ENCODE assay signal across 8 cellular contexts in the genomic region with DNA sequence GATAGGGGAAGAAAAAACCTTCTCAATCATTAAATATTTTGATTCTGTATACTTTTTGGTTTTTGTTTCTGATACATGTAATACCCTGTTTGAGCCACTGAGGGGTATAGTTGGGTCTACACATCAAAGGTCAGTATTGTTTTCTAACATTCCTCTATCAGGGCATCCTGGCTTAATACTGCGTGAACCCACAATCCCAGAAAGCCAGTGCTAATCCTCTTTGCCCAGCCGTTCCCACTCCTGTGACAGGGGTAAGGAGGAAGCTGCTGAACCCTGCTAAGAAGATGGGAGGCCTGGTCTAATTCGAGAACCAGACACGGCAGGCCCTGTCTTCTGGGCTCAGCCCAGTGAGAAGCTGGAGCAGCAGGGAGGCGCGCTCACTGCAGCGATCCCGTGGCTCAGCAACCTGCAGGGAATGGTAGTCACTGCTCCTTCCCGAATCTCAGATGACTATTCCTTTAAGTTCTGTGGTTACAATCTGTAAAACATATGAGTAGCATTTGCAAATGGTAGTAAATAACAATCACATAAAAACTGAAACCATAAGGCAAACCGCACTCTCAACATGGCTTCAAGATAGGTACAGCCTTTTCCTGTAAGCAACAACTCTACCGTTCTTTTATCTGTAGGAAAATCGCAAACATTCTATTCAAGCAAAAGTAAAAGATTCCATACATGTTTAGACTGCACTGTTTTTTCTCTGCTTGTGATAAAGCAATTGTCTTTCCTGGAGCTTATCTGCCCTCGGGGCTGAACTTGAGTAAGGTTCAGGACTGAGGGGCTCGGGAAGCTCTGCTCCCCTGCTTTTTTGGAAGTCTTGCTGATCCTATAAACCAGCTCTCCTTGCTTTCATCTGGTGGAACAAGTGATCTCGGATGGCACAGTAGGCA.
DNase-seq lines count a peak whose midpoint lies in the region; ATAC-seq, FAIRE-seq and TF ChIP-seq lines count a peak whose summit lies in the region.

No MANE protein-coding gene starts in this region.

- H3K4me1 ChIP-seq in HepG2 (ENCODE audit: insufficient read depth, low read length): no peaks in the 10 kb centered on the region
- H3K4me1 ChIP-seq in upper lobe of left lung: peaks cover 0 to 3% (median 2%) of the 10 kb centered on the region in 4 donors

- H3K9me3 ChIP-seq in HepG2 (ENCODE audit: low read length): no peaks in the 10 kb centered on the region
- no peaks in the 10 kb centered on the region for H3K9me3 ChIP-seq in upper lobe of left lung

- peak; percentile 69 for TF ChIP-seq CTCF in AG10803 (conservative IDR thresholded peaks at IDR 0.05; ENCODE audit: low read length)
- TF ChIP-seq CTCF in HepG2 (CRISPR knock-in tag; IDR thresholded peaks at IDR 0.05): no peak; the same call in 1 of the 2 replicates
- peak in 3 of 6 experiments; percentile 23 to 39 (median 31) for TF ChIP-seq CTCF in upper lobe of left lung (IDR thresholded peaks at IDR 0.05)

- intact Hi-C loops in HepG2 (cut with micrococcal nuclease; ENCODE audit: unreplicated experiment): no loop called here

- CTCF ChIA-PET in HepG2 (lab: Yijun Ruan, JAX; ENCODE audit: low intra/inter-chr PET ratio, low total read pairs): no interaction called here

- BruUV-seq in HepG2 (replicated peaks; lab: Mats Ljungman, UMichigan): no TSS peak

- TF ChIP-seq EP300 in HepG2 (IDR thresholded peaks at IDR 0.05; ENCODE audit: low read depth in 2 of 2, low read length in 2 of 2) (no peak), HepG2 (CRISPR knock-in tag; IDR thresholded peaks at IDR 0.05; ENCODE audit: borderline replicate concordance) (no peak), upper lobe of left lung (IDR thresholded peaks at IDR 0.05) (no peak)

- H3K27ac ChIP-seq in HepG2 (ENCODE audit: extremely low read length, insufficient read depth, low read length) (no peak overlapping the region), upper lobe of left lung (peak overlapping the region in 2 of 4 donors; percentile 15 to 24)

- 25% methylated on average over 10 of the region's 15 CpGs for WGBS in HepG2 (ENCODE audit: low lambda C conversion rate)
- WGBS in upper lobe of left lung, 2 donors: 52 to 64% methylated on average over 15 of the region's 15 CpGs

- no peaks in the 10 kb centered on the region for H3K36me3 ChIP-seq in HepG2 (replicated peaks in 1 of 2; ENCODE audit: control insufficient read depth in 1 of 2, insufficient read depth in 2 of 2, low read length in 2 of 2)
- H3K36me3 ChIP-seq in upper lobe of left lung: no peaks in the 10 kb centered on the region

- H4K20me1 ChIP-seq in HepG2 (ENCODE audit: insufficient read depth, low read length): no peaks in the 10 kb centered on the region

- peak overlapping the region; percentile 33 for H3K4me3 ChIP-seq in AG10803 (ENCODE audit: low read length)
- H3K4me3 ChIP-seq in HepG2 (replicated peaks in 1 of 3; ENCODE audit: insufficient read depth in 1 of 3, low read depth in 2 of 3, low read length in 3 of 3): peak overlapping the region in 1 of 3 experiments; percentile 6; a peak in 1 of 6 replicates
- H3K4me3 ChIP-seq in upper lobe of left lung: no peak overlapping the region

- TF ChIP-seq RAD21 in HepG2 (CRISPR knock-in tag; IDR thresholded peaks at IDR 0.05): no peak

- peak overlapping the region; percentile 44 for H3K4me2 ChIP-seq in HepG2 (ENCODE audit: low read depth, low read length)

- H3K9ac ChIP-seq in HepG2 (ENCODE audit: insufficient read depth, low read depth, low read length): no peak overlapping the region

- in situ Hi-C loops in HepG2 (cut with HindIII; ENCODE audit: extremely low pct_ligation_motif_present, low pct_unique_long_range_greater_than_20kb): no loop called here

- TF ChIP-seq POLR2A in HepG2 (IDR thresholded peaks at IDR 0.05; ENCODE audit: insufficient read depth in 1 of 2, low read depth in 2 of 2, low read length in 2 of 2): no peak
- TF ChIP-seq POLR2A in upper lobe of left lung (IDR thresholded peaks at IDR 0.05): no peak

- peak; percentile 49 for FAIRE-seq in HepG2 (lab: Jason Lieb, UNC)

- no peak overlapping the region for H2AFZ ChIP-seq in HepG2 (ENCODE audit: low read length)

- H3K27me3 ChIP-seq in HepG2 (ENCODE audit: control insufficient read depth in 1 of 2, insufficient read depth in 2 of 2, low read length in 2 of 2): peaks cover 0 to 5% of the 10 kb centered on the region in 2 experiments; a peak in 1 of 5 replicates
- H3K27me3 ChIP-seq in upper lobe of left lung: no peaks in the 10 kb centered on the region

- DNase-seq in AG10803 (ENCODE audit: low read depth) (peak; percentile 42), NAMALWA (ENCODE audit: low spot score) (peak; percentile 8), cerebellar nuclear complex (lab: John Stamatoyannopoulos, UW) (peak; percentile 22 to 46), HepG2 (ENCODE audit: low spot score) (peak; percentile 7), upper lobe of left lung (peak in 1 of 2 donors; percentile 34), NCI-H2081 treated with DMSO at 0.1 percent for 48 hours (lab: John Stamatoyannopoulos, UW) (no peak)

- ATAC-seq in GM19372 (IDR thresholded peaks at IDR 0.05; ENCODE audit: low read depth, unreplicated experiment) (peak; percentile 94), HepG2 (peak; percentile 95), upper lobe of left lung (ENCODE audit: low FRiP score in 2 of 2) (peak; percentile 76 to 92), HG03571 (IDR thresholded peaks at IDR 0.05; ENCODE audit: unreplicated experiment) (no peak)

- no peaks in the 10 kb centered on the region for H3K79me2 ChIP-seq in HepG2 (ENCODE audit: insufficient read depth, low read length)

- POLR2A ChIA-PET in HepG2 (lab: Yijun Ruan, JAX): no interaction called here

TF ChIP-seq in HepG2, 621 proteins besides CTCF, POLR2A, EP300 and RAD21:
- TF ChIP-seq STAG1 (CRISPR knock-in tag; IDR thresholded peaks at IDR 0.05) (peak; percentile 34), SIN3A (IDR thresholded peaks at IDR 0.05; ENCODE audit: borderline replicate concordance, low read depth, low read length) (no peak), HNF4A (CRISPR knock-in tag; IDR thresholded peaks at IDR 0.05) (0 out of 2 replicates have a peak, but pooled peaks have one; percentile 11), SAFB2 (CRISPR knock-in tag; IDR thresholded peaks at IDR 0.05; ENCODE audit: borderline replicate concordance, low read depth) (no peak), BRCA1 (CRISPR knock-in tag; IDR thresholded peaks at IDR 0.05) (no peak), SUZ12 (IDR thresholded peaks at IDR 0.05; ENCODE audit: low read depth, low read length) (no peak)
